ENCODE assay signal across 8 cellular contexts in the genomic region with DNA sequence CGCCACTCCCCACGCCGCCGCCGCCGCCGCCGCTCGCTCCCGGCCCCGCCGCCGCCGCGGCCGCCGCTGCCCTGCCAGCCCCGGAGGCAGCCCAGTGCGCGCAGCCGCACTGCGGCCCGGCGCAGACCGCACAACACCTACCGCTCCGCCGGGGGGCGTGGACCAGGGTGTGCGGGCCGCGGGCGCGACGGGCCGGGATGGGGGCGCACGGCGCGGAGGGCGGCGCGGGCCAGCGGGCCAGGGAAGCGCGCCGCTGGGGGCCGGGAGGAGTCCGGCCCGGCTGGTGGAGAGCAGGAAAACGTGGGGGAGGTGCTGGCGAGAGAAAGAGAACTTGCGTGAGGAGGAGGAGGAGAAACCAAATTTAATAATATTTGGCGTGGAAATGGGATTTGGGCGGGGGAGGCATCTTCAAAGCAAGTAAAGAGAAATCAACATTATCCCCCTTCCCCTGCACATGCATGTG. TPM values are rescaled to one million over a fixed set of nuclear protein-coding genes. Genes with fewer than 3 reads are reported as not detected.
DNase-seq lines count a peak whose midpoint lies in the region; ATAC-seq and TF ChIP-seq lines count a peak whose summit lies in the region.

A gene (minus strand): TSS at position 106 of the 463 bp plus-strand sequence. CDS start 594 bp downstream, outside the sequence.

- H3K27ac Mint-ChIP-seq in naive B cell, result peak within 1 kb of the TSS; percentile 53 to 95 (median 84)
- peak within 1 kb of the TSS; percentile 79 for H3K27ac Mint-ChIP-seq in stimulated activated memory B cell treated with anti-CD40 and anti-IgM and Interleukin-4, amounts not matched to agents 10 μg/mL and 1 μg/mL and 100 μg/mL, for 72 hours

- TF ChIP-seq CTCF in BJ (IDR thresholded peaks at IDR 0.05; ENCODE audit: insufficient read depth, low read depth, low read length), result no peak

- H3K36me3 Mint-ChIP-seq in naive B cell, result no peaks in the 10 kb centered on the region
- peaks cover 6% of the 10 kb centered on the region for H3K36me3 Mint-ChIP-seq in stimulated activated memory B cell treated with anti-CD40 and anti-IgM and Interleukin-4, amounts not matched to agents 10 μg/mL and 1 μg/mL and 100 μg/mL, for 72 hours

- CTCF ChIA-PET in BJ (lab: Yijun Ruan, JAX), result interaction anchor here (1.1 to 2.5 kb wide), 2 partner anchors 112 to 184 kb away, joined by 3 to 59 read pairs; no protein-coding TSS in a partner anchor

- DNase-seq in BJ (ENCODE audit: low read depth), result no peak
- DNase-seq in activated T-helper 1 cell treated with Interleukin-2 at 50 U/mL for 16 hours (ENCODE audit: low read depth), result peak; percentile 72
- DNase-seq in fibroblast of gingiva (ENCODE audit: low read depth), result peak; percentile 70
- DNase-seq in naive B cell, result peak; percentile 85

- H3K9me3 Mint-ChIP-seq in naive B cell, result no peaks in the 10 kb centered on the region
- H3K9me3 Mint-ChIP-seq in stimulated activated memory B cell treated with anti-CD40 and anti-IgM and Interleukin-4, amounts not matched to agents 10 μg/mL and 1 μg/mL and 100 μg/mL, for 72 hours, result no peaks in the 10 kb centered on the region

- no peaks in the 10 kb centered on the region for H3K27me3 ChIP-seq in BJ (ENCODE audit: control insufficient read depth, insufficient read depth, low read length)

- peak within 1 kb of the TSS; percentile 84 to 96 (median 91) for H3K4me3 Mint-ChIP-seq in naive B cell
- H3K4me3 Mint-ChIP-seq in stimulated activated memory B cell treated with anti-CD40 and anti-IgM and Interleukin-4, amounts not matched to agents 10 μg/mL and 1 μg/mL and 100 μg/mL, for 72 hours, result peak within 1 kb of the TSS; percentile 90

- peak; percentile 67 for ATAC-seq in GM19324 (IDR thresholded peaks at IDR 0.05; ENCODE audit: low FRiP score, unreplicated experiment)
- ATAC-seq in HG03565 (IDR thresholded peaks at IDR 0.05; ENCODE audit: unreplicated experiment), result peak; percentile 33
- ATAC-seq in naive B cell (ENCODE audit: low read depth in 2 of 2), result peak; percentile 80
- peak; percentile 90 for ATAC-seq in stimulated activated memory B cell treated with anti-CD40 and anti-IgM and Interleukin-4, amounts not matched to agents 10 μg/mL and 1 μg/mL and 100 μg/mL, for 72 hours

- peaks cover 21 to 44% (median 23%) of the 10 kb centered on the region in 3 donors for H3K4me1 Mint-ChIP-seq in naive B cell
- H3K4me1 Mint-ChIP-seq in stimulated activated memory B cell treated with anti-CD40 and anti-IgM and Interleukin-4, amounts not matched to agents 10 μg/mL and 1 μg/mL and 100 μg/mL, for 72 hours, result peaks cover 30% of the 10 kb centered on the region

- H3K27me3 Mint-ChIP-seq in naive B cell, result no peaks in the 10 kb centered on the region
- no peaks in the 10 kb centered on the region for H3K27me3 Mint-ChIP-seq in stimulated activated memory B cell treated with anti-CD40 and anti-IgM and Interleukin-4, amounts not matched to agents 10 μg/mL and 1 μg/mL and 100 μg/mL, for 72 hours

- peak within 1 kb of the TSS; percentile 85 for H3K4me3 ChIP-seq in BJ (ENCODE audit: low read depth, low read length)

- POLR2A ChIA-PET in BJ (lab: Charles Lee), result no interaction called here

- H3K36me3 ChIP-seq in BJ (ENCODE audit: control insufficient read depth, insufficient read depth, low read length), result no peaks in the 10 kb centered on the region

TF ChIP-seq in PFSK-1, 5 proteins besides CTCF, POLR2A, EP300 and RAD21:
- TF ChIP-seq TAF1 (IDR thresholded peaks at IDR 0.05; ENCODE audit: borderline replicate concordance, insufficient read depth, low read length) (peak; percentile 17; the same call in 1 of the 2 replicates), POLR2AphosphoS5 (IDR thresholded peaks at IDR 0.05; ENCODE audit: low read depth, low read length) (no peak), FOXP2 (optimal IDR thresholded peaks at IDR 0.05; ENCODE audit: borderline replicate concordance, extremely low read depth, extremely low read length, insufficient read depth) (peak; percentile 59)
TF ChIP-seq in PFSK-1: peak in this region for 2.

RNA-seq across cellular contexts. Expression of the gene that starts here (rescaled TPM):
- polyA plus RNA-seq in BJ (2011; rRNA removed), result 3.5 and 5.5 TPM in 2 replicates
- polyA minus RNA-seq in BJ (2011; rRNA and poly(A)+ RNA removed), result 14.2 and 15.0 TPM in 2 replicates
- 3.8 TPM for polyA plus RNA-seq in PFSK-1 (2012; ENCODE audit: insufficient read length, low read depth)
- 1 to 10 TPM; 1.4 to 5.4 (median 3.8) TPM for polyA plus RNA-seq in naive B cell (ENCODE audit: low read depth in 6 of 6)

Comparison
In these comparisons a context has a peak if more than half of its experiments do, and no peak if none do; other contexts are left out.
1. ATAC-seq: peak in every context shown above with its lines; median percentile 90 in stimulated activated memory B cell treated with anti-CD40 and anti-IgM and Interleukin-4, amounts not matched to agents 10 μg/mL and 1 μg/mL and 100 μg/mL, for 72 hours; 80 in naive B cell; 67 in GM19324; 33 in HG03565.